ENCODE assay signal across 24 cellular contexts in the genomic region with DNA sequence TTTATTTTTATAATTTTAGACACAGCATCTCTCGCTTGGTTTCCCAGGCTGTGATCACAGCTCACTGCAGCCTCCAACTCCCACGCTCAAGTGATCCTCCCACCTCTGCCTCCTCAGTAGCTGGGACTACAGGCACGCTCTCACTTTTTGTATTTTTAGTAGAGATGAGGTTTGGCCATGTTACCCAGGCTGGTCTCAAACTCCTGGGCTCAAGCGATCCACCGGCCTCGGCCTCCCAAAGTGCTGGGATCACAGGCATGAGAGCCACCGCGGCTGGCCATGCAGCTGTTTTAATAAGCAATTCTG.
"Had no signal": no experiment of that assay in that cellular context is flagged by ENCODE, and none has a peak within 500 bp of the region (broad histone marks: within the 10 kb centered on the region; RNA-seq: fewer than 3 reads in every experiment).

No MANE protein-coding gene starts in this region.

- H3K27me3 ChIP-seq: esophagus muscularis mucosa, gastrocnemius medialis, neutrophil, ovary, spleen, tibial nerve had no signal

- H3K4me1 ChIP-seq: gastrocnemius medialis, prostate gland, spleen had no signal

- H3K4me3 Mint-ChIP-seq: activated naive CD8-positive, alpha-beta T cell treated with anti-CD3 and anti-CD28 coated beads, Interleukin-2, amount 10 ng/mL, durations not matched to agents 7 days and 5 days; activated T-cell treated with anti-CD3 and anti-CD28 coated beads, Interleukin-2, amount 50 U/mL, for 24 hours; activated T-helper 17 cell treated with anti-CD3 and anti-CD28 coated beads, Interleukin-2, amount 50 U/mL, for 72 hours; naive thymus-derived CD4-positive, alpha-beta T cell; T-cell had no signal

- H3K4me1 Mint-ChIP-seq: activated T-helper 17 cell treated with anti-CD3 and anti-CD28 coated beads, Interleukin-2, amount 50 U/mL, for 72 hours had no signal

- H3K9me3 ChIP-seq: esophagus muscularis mucosa, gastrocnemius medialis, neutrophil, ovary, prostate gland, tibial nerve had no signal

- H3K9me3 Mint-ChIP-seq: activated naive CD8-positive, alpha-beta T cell treated with anti-CD3 and anti-CD28 coated beads, Interleukin-2, amount 10 ng/mL, durations not matched to agents 7 days and 5 days had no signal

- H3K27ac Mint-ChIP-seq: activated naive CD8-positive, alpha-beta T cell treated with anti-CD3 and anti-CD28 coated beads, Interleukin-2, amount 10 ng/mL, durations not matched to agents 7 days and 5 days; activated T-cell treated with anti-CD3 and anti-CD28 coated beads, Interleukin-2, amount 50 U/mL, for 24 hours; activated T-helper 17 cell treated with anti-CD3 and anti-CD28 coated beads, Interleukin-2, amount 50 U/mL, for 72 hours; naive thymus-derived CD4-positive, alpha-beta T cell; T-cell had no signal

- H3K36me3 ChIP-seq: esophagus muscularis mucosa, gastrocnemius medialis, neutrophil, ovary, prostate gland, tibial nerve had no signal

- H3K27ac ChIP-seq: esophagus muscularis mucosa, neutrophil, ovary, prostate gland, spleen had no signal

- H3K4me3 ChIP-seq: esophagus muscularis mucosa, gastrocnemius medialis, ovary, prostate gland, spleen, tibial nerve had no signal

- H3K27me3 Mint-ChIP-seq: activated naive CD8-positive, alpha-beta T cell treated with anti-CD3 and anti-CD28 coated beads, Interleukin-2, amount 10 ng/mL, durations not matched to agents 7 days and 5 days; activated T-cell treated with anti-CD3 and anti-CD28 coated beads, Interleukin-2, amount 50 U/mL, for 24 hours; activated T-helper 17 cell treated with anti-CD3 and anti-CD28 coated beads, Interleukin-2, amount 50 U/mL, for 72 hours; naive thymus-derived CD4-positive, alpha-beta T cell; T-cell had no signal

- ATAC-seq: activated T-helper 17 cell treated with anti-CD3 and anti-CD28 coated beads, Interleukin-2, amount 50 U/mL, for 72 hours; naive thymus-derived CD4-positive, alpha-beta T cell; T-cell had no signal

- DNase-seq: activated CD4-positive, alpha-beta T cell treated with anti-CD3 and anti-CD28 coated beads, Interleukin-2, amount 50 U/mL, for 4 hours; activated CD8-positive, alpha-beta memory T cell treated with anti-CD3 and anti-CD28 coated beads for 24 hours; activated CD8-positive, alpha-beta memory T cell treated with anti-CD3 and anti-CD28 coated beads, Interleukin-2, amount 50 U/mL, for 4 hours; activated naive CD4-positive, alpha-beta T cell; activated naive CD8-positive, alpha-beta T cell treated with anti-CD3 and anti-CD28 coated beads, Interleukin-2, amount 10 ng/mL, durations not matched to agents 7 days and 5 days; activated T-cell treated with anti-CD3 and anti-CD28 coated beads, Interleukin-2, amount 50 U/mL, for 24 hours; amygdala; dermis blood vessel endothelial cell; effector CD8-positive, alpha-beta T cell; gastrocnemius medialis; head of caudate nucleus; hypothalamus; mesendoderm; naive thymus-derived CD4-positive, alpha-beta T cell; ovary; spleen; stimulated activated CD4-positive, alpha-beta T cell treated with anti-CD3 and anti-CD28 coated beads, Interleukin-4, amount 100 ng/mL, for 1 hour; stimulated activated naive CD4-positive, alpha-beta T cell treated with Interleukin-2 at 50 U/mL for 16 hours; T-cell had no signal
